ENCODE assay signal across 1 cellular context in genomic region chr5:176373100-176373818, GRCh38.
TF ChIP-seq lines count a peak whose summit lies in the region.

No MANE protein-coding gene starts in this region.

TF ChIP-seq in K562, 482 proteins besides CTCF, POLR2A, EP300 and RAD21 (continues in another document):
- TF ChIP-seq RBM25 (IDR thresholded peaks at IDR 0.05; ENCODE audit: low read depth, low read length, severe bottlenecking) (no peak), L3MBTL2 (IDR thresholded peaks at IDR 0.05) (peak; percentile 78), PKNOX1 (IDR thresholded peaks at IDR 0.05) (peak; percentile 25; the same call in 1 of the 2 replicates), ZC3H4 (CRISPR knock-in tag; IDR thresholded peaks at IDR 0.05; ENCODE audit: borderline replicate concordance) (no peak), ZHX1 (conservative IDR thresholded peaks at IDR 0.05; ENCODE audit: low read length) (no peak), SOX6 (IDR thresholded peaks at IDR 0.05) (no peak), E2F6 (IDR thresholded peaks at IDR 0.05; ENCODE audit: borderline replicate concordance in 1 of 2, extremely low read depth in 1 of 2, insufficient read depth in 1 of 2, insufficient read length in 1 of 2, low read depth in 1 of 2, low read length in 1 of 2, poor library complexity in 1 of 2, severe bottlenecking in 1 of 2) (peak in 1 of 2 experiments; percentile 62), TBP (optimal IDR thresholded peaks at IDR 0.05; ENCODE audit: low read depth, low read length) (peak; percentile 18), CXXC5 (CRISPR knock-in tag; IDR thresholded peaks at IDR 0.05) (0 out of 2 replicates have a peak, but pooled peaks have one; percentile 34), TCF7L2 (IDR thresholded peaks at IDR 0.05; ENCODE audit: low read depth, low read length) (no peak), ZNF395 (CRISPR knock-in tag; IDR thresholded peaks at IDR 0.05) (peak; percentile 43; the same call in 1 of the 2 replicates), SMC3 (conservative IDR thresholded peaks at IDR 0.05; ENCODE audit: insufficient read depth, low read depth, low read length) (no peak), DACH1 (IDR thresholded peaks at IDR 0.05; ENCODE audit: partially characterized antibody) (no peak), THAP7 (CRISPR knock-in tag; IDR thresholded peaks at IDR 0.05) (no peak), TAF7 (tag; IDR thresholded peaks at IDR 0.05) (no peak), SREBF2 (CRISPR knock-in tag; IDR thresholded peaks at IDR 0.05) (no peak), SRSF3 (IDR thresholded peaks at IDR 0.05; ENCODE audit: insufficient read depth, low read length) (no peak), MXD1 (CRISPR knock-in tag; IDR thresholded peaks at IDR 0.05; ENCODE audit: borderline replicate concordance, poor library complexity, severe bottlenecking) (no peak), NFYB (IDR thresholded peaks at IDR 0.05; ENCODE audit: extremely low read depth, insufficient read length) (no peak), POLR3G (IDR thresholded peaks at IDR 0.05; ENCODE audit: extremely low read depth, insufficient read length, insufficient replicate concordance) (no peak), STAT5A (IDR thresholded peaks at IDR 0.05; ENCODE audit: borderline replicate concordance, low read length) (no peak), ZNF282 (CRISPR knock-in tag; IDR thresholded peaks at IDR 0.05) (no peak), ZFP1 (CRISPR knock-in tag; IDR thresholded peaks at IDR 0.05) (no peak), NFIC (IDR thresholded peaks at IDR 0.05) (0 out of 2 replicates have a peak, but pooled peaks have one; percentile 19), ZNF707 (CRISPR knock-in tag; conservative IDR thresholded peaks at IDR 0.05) (no peak), YY1 (IDR thresholded peaks at IDR 0.05; ENCODE audit: borderline replicate concordance in 1 of 3, control insufficient read depth in 1 of 3, extremely low read depth in 1 of 3, insufficient read depth in 3 of 3, insufficient read length in 1 of 3, insufficient replicate concordance in 2 of 3, low read depth in 1 of 3, low read length in 2 of 3) (peak in 1 of 3 experiments; percentile 33), NBN (IDR thresholded peaks at IDR 0.05; ENCODE audit: low read depth) (no peak), HMG20A (CRISPR knock-in tag; conservative IDR thresholded peaks at IDR 0.05) (no peak), SLC30A9 (CRISPR knock-in tag; IDR thresholded peaks at IDR 0.05) (no peak), ZNF511 (CRISPR knock-in tag; IDR thresholded peaks at IDR 0.05) (no peak), VEZF1 (CRISPR knock-in tag; IDR thresholded peaks at IDR 0.05) (no peak), BHLHE40 (IDR thresholded peaks at IDR 0.05; ENCODE audit: low read length) (no peak), ZNF561 (CRISPR knock-in tag; conservative IDR thresholded peaks at IDR 0.05) (no peak), THRB (CRISPR knock-in tag; conservative IDR thresholded peaks at IDR 0.05) (no peak), ZBTB26 (CRISPR knock-in tag; IDR thresholded peaks at IDR 0.05) (no peak), NFIX (CRISPR knock-in tag; IDR thresholded peaks at IDR 0.05; ENCODE audit: low read depth) (no peak), YBX1 (IDR thresholded peaks at IDR 0.05) (no peak), E2F4 (CRISPR knock-in tag; IDR thresholded peaks at IDR 0.05; ENCODE audit: low read depth) (no peak), BMI1 (IDR thresholded peaks at IDR 0.05; ENCODE audit: low read length) (no peak), ZNF75A (CRISPR knock-in tag; IDR thresholded peaks at IDR 0.05) (0 out of 2 replicates have a peak, but pooled peaks have one; percentile 29), ZNF24 (IDR thresholded peaks at IDR 0.05) (no peak), ZNF146 (CRISPR knock-in tag; IDR thresholded peaks at IDR 0.05; ENCODE audit: unreplicated experiment) (no peak)
- TF ChIP-seq, protein P1, sequence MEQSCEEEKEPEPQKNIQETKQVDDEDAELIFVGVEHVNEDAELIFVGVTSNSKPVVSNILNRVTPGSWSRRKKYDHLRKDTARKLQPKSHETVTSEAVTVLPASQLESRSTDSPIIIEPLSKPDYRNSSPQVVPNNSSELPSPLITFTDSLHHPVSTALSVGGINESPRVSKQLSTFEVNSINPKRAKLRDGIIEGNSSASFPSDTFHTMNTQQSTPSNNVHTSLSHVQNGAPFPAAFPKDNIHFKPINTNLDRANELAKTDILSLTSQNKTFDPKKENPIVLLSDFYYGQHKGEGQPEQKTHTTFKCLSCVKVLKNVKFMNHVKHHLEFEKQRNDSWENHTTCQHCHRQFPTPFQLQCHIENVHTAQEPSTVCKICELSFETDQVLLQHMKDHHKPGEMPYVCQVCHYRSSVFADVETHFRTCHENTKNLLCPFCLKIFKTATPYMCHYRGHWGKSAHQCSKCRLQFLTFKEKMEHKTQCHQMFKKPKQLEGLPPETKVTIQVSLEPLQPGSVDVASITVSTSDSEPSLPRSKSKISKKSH (CRISPR knock-in tag; IDR thresholded peaks at IDR 0.05): no peak
- TF ChIP-seq, protein P2, sequence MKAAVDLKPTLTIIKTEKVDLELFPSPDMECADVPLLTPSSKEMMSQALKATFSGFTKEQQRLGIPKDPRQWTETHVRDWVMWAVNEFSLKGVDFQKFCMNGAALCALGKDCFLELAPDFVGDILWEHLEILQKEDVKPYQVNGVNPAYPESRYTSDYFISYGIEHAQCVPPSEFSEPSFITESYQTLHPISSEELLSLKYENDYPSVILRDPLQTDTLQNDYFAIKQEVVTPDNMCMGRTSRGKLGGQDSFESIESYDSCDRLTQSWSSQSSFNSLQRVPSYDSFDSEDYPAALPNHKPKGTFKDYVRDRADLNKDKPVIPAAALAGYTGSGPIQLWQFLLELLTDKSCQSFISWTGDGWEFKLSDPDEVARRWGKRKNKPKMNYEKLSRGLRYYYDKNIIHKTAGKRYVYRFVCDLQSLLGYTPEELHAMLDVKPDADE (conservative IDR thresholded peaks at IDR 0.05; ENCODE audit: control insufficient read depth, low read depth, low read length): no peak
